ENCODE assay signal across 16 cellular contexts in the genomic region with DNA sequence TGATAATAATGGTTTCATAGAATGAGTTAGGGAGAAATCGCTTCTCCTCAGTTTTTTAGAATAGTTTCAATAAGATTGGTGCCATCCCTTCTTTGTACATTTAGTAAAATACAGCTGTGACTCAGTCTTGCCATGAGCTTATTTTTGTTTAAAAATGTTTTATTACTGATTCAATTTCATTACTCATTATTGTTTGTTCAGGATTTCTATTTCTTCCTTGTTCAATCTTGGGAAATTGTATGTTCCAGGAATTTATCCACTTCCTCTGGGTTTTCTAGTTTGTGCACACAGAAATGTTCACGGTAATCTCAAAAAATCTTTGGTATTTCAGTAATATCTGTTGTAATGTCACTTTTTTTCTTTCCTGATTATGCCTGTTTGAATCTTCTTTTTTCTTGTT.
DNase-seq lines count a peak whose midpoint lies in the region; ATAC-seq and TF ChIP-seq lines count a peak whose summit lies in the region.
"Had no signal": no experiment of that assay in that cellular context is flagged by ENCODE, and none has a peak within 500 bp of the region (broad histone marks: within the 10 kb centered on the region; RNA-seq: fewer than 3 reads in every experiment).

No MANE protein-coding gene starts in this region.

- intact Hi-C loops in heart left ventricle (cut with DNase I): no loop called here

- no peak for TF ChIP-seq POLR2A in heart left ventricle (IDR thresholded peaks at IDR 0.05)

- no peak for TF ChIP-seq CTCF in SK-N-SH (IDR thresholded peaks at IDR 0.05)
- TF ChIP-seq CTCF in cardiac fibroblast (IDR thresholded peaks at IDR 0.05; ENCODE audit: low read depth, low read length): no peak
- TF ChIP-seq CTCF in smooth muscle cell (IDR thresholded peaks at IDR 0.05; ENCODE audit: borderline replicate concordance, insufficient read depth, poor library complexity, severe bottlenecking): no peak
- TF ChIP-seq CTCF in heart left ventricle (IDR thresholded peaks at IDR 0.05): no peak

- H2AFZ ChIP-seq in SK-N-SH (ENCODE audit: low read depth) (peak overlapping the region; percentile 52), smooth muscle cell (ENCODE audit: low read depth) (peak overlapping the region; percentile 17)

- H3K4me2 ChIP-seq in SK-N-SH (0 out of 2 replicates have a peak overlapping the region, but pooled peaks have one; percentile 40), smooth muscle cell (peak overlapping the region; percentile 17)

- peaks cover 0 to 5% of the 10 kb centered on the region in 2 experiments; a peak in 2 of 4 replicates for H3K4me1 ChIP-seq in SK-N-SH (ENCODE audit: control insufficient read depth in 1 of 2, insufficient read depth in 2 of 2, low read depth in 1 of 2, low read length in 1 of 2)
- H3K4me1 ChIP-seq in smooth muscle cell (ENCODE audit: low read depth): no peaks in the 10 kb centered on the region
- H3K4me1 ChIP-seq in heart left ventricle: no peaks in the 10 kb centered on the region

- DNase-seq in SK-N-SH: no peak
- peak; percentile 27 to 68 for DNase-seq in cardiac fibroblast (ENCODE audit: low read depth in 2 of 2)
- DNase-seq in foreskin melanocyte: peak; percentile 12
- DNase-seq in smooth muscle cell (lab: John Stamatoyannopoulos, UW; ENCODE audit: unreplicated experiment): no peak
- DNase-seq in heart left ventricle: no peak
- DNase-seq in D341Med (ENCODE audit: low spot score): no peak
- DNase-seq: activated CD4-positive, CD25-positive, alpha-beta regulatory T cell; CD4-positive, alpha-beta T cell; MV-4-11; NCI-H2029 treated with DMSO at 0.1 percent for 48 hours; NCI-H510A treated with DMSO at 0.1 percent for 48 hours; SHP77; stimulated activated naive CD8-positive, alpha-beta T cell treated with anti-CD3 and anti-CD28 coated beads, Interleukin-15, amount 100 ng/mL, for 72 hours had no signal

- POLR2A ChIA-PET in SK-N-SH (lab: Yijun Ruan, JAX): no interaction called here

- H3K36me3 ChIP-seq in SK-N-SH (replicated peaks in 1 of 2; ENCODE audit: control insufficient read depth in 1 of 2, insufficient read depth in 2 of 2, low read length in 1 of 2) (no peaks in the 10 kb centered on the region), smooth muscle cell (ENCODE audit: low read depth) (no peaks in the 10 kb centered on the region), heart left ventricle (no peaks in the 10 kb centered on the region)

- peaks cover 17% of the 10 kb centered on the region for H3F3A ChIP-seq in SK-N-SH (replicated peaks; ENCODE audit: insufficient read depth)
- no peaks in the 10 kb centered on the region for H3F3A ChIP-seq in smooth muscle cell (ENCODE audit: low read depth)

- peak overlapping the region in 1 of 2 experiments; percentile 60; a peak in 3 of 4 replicates for H3K27ac ChIP-seq in SK-N-SH (ENCODE audit: low read depth in 2 of 2, low read length in 1 of 2)
- H3K27ac ChIP-seq in smooth muscle cell (ENCODE audit: low read depth): peak overlapping the region; percentile 34
- no peak overlapping the region for H3K27ac ChIP-seq in heart left ventricle
- H3K27ac ChIP-seq: 22Rv1 had no signal

- H3K9ac ChIP-seq in SK-N-SH (peak overlapping the region; percentile 22), smooth muscle cell (ENCODE audit: low read depth) (no peak overlapping the region)

- no peaks in the 10 kb centered on the region for H3K9me2 ChIP-seq in SK-N-SH

- H3K79me2 ChIP-seq in SK-N-SH (ENCODE audit: insufficient read depth): no peaks in the 10 kb centered on the region
- H3K79me2 ChIP-seq in smooth muscle cell (ENCODE audit: low read depth): no peaks in the 10 kb centered on the region

- no peak overlapping the region for H3K4me3 ChIP-seq in SK-N-SH (ENCODE audit: low read depth in 2 of 2, low read length in 1 of 2)
- H3K4me3 ChIP-seq in cardiac fibroblast (replicated peaks in 1 of 2; ENCODE audit: low read depth in 2 of 2, low read length in 2 of 2): no peak overlapping the region
- H3K4me3 ChIP-seq in smooth muscle cell: no peak overlapping the region
- no peak overlapping the region for H3K4me3 ChIP-seq in heart left ventricle

- no peak for ATAC-seq in SK-N-SH treated with all-trans-retinoic acid at 6 μM for 48 hours
- ATAC-seq in heart left ventricle: no peak
- ATAC-seq in GM18858 (IDR thresholded peaks at IDR 0.05; ENCODE audit: unreplicated experiment): no peak
- ATAC-seq: stimulated activated naive CD8-positive, alpha-beta T cell treated with anti-CD3 and anti-CD28 coated beads, Interleukin-15, amount 100 ng/mL, for 72 hours had no signal

- H3K27me3 ChIP-seq in SK-N-SH (ENCODE audit: insufficient read depth) (no peaks in the 10 kb centered on the region), smooth muscle cell (ENCODE audit: low read depth) (no peaks in the 10 kb centered on the region), heart left ventricle (no peaks in the 10 kb centered on the region)

- no peak for TF ChIP-seq RAD21 in SK-N-SH (IDR thresholded peaks at IDR 0.05; ENCODE audit: low read length)

- TF ChIP-seq EP300 in SK-N-SH (IDR thresholded peaks at IDR 0.05; ENCODE audit: borderline replicate concordance in 1 of 2, low read depth in 1 of 2, low read length in 1 of 2): peak in 1 of 2 experiments; percentile 41; a peak in 1 of 4 replicates

- CTCF ChIA-PET in SK-N-SH (lab: Yijun Ruan, JAX): interaction anchor here (0.6 kb wide), 1 partner anchor 12 kb away, joined by 3 read pairs; no protein-coding TSS in a partner anchor

- H4K20me1 ChIP-seq in SK-N-SH (ENCODE audit: insufficient read depth) (no peaks in the 10 kb centered on the region), smooth muscle cell (ENCODE audit: low read depth) (no peaks in the 10 kb centered on the region)

- H3K9me3 ChIP-seq in SK-N-SH: peaks cover 6% of the 10 kb centered on the region; the same call in 1 of the 2 replicates
- H3K9me3 ChIP-seq in smooth muscle cell (replicated peaks; ENCODE audit: low read depth): no peaks in the 10 kb centered on the region
- H3K9me3 ChIP-seq in heart left ventricle: peaks cover 0 to 24% (median 6%) of the 10 kb centered on the region in 12 donors

- 23% methylated on average over 2 of the region's 2 CpGs for WGBS in SK-N-SH (ENCODE audit: low lambda C conversion rate)
- WGBS in smooth muscle cell (ENCODE audit: low lambda C conversion rate): 57% methylated on average over 2 of the region's 2 CpGs
- WGBS in heart left ventricle, 4 donors: 73 to 75% (median 75%) methylated on average over 2 of the region's 2 CpGs

TF ChIP-seq in SK-N-SH, 30 proteins besides CTCF, POLR2A, EP300 and RAD21 (continues in another document):
- no peak for TF ChIP-seq RCOR1 (IDR thresholded peaks at IDR 0.05; ENCODE audit: low read length)
- peak; percentile 43; the same call in 1 of the 2 replicates for TF ChIP-seq TCF12 (IDR thresholded peaks at IDR 0.05)
- TF ChIP-seq YY1 (IDR thresholded peaks at IDR 0.05; ENCODE audit: low read depth): no peak
- TF ChIP-seq PBX3 (IDR thresholded peaks at IDR 0.05): 0 out of 2 replicates have a peak, but pooled peaks have one; percentile 11
- TF ChIP-seq GATA2 (CRISPR knock-in tag; IDR thresholded peaks at IDR 0.05): no peak
- TF ChIP-seq FOXM1 (IDR thresholded peaks at IDR 0.05; ENCODE audit: low read depth): 0 out of 2 replicates have a peak, but pooled peaks have one; percentile 29
- TF ChIP-seq TEAD4 (IDR thresholded peaks at IDR 0.05; ENCODE audit: borderline replicate concordance, insufficient read depth): peak; percentile 44; the same call in 1 of the 2 replicates

TF ChIP-seq in SK-N-SH treated with all-trans-retinoic acid at 6 μM for 48 hours, 23 proteins besides CTCF, POLR2A, EP300 and RAD21:
- TF ChIP-seq CSDC2 (CRISPR knock-in tag; IDR thresholded peaks at IDR 0.05) (no peak), ZC3H10 (CRISPR knock-in tag; IDR thresholded peaks at IDR 0.05) (no peak), ZNF70 (CRISPR knock-in tag; IDR thresholded peaks at IDR 0.05) (no peak), RARB (CRISPR knock-in tag; IDR thresholded peaks at IDR 0.05) (no peak), ZNF565 (CRISPR knock-in tag; conservative IDR thresholded peaks at IDR 0.05; ENCODE audit: low read depth) (no peak), ISL1 (CRISPR knock-in tag; IDR thresholded peaks at IDR 0.05) (no peak), TOX (CRISPR knock-in tag; IDR thresholded peaks at IDR 0.05; ENCODE audit: borderline replicate concordance) (no peak), BACH2 (CRISPR knock-in tag; IDR thresholded peaks at IDR 0.05; ENCODE audit: borderline replicate concordance) (no peak), ESRRG (CRISPR knock-in tag; IDR thresholded peaks at IDR 0.05) (no peak), CSRNP3 (CRISPR knock-in tag; IDR thresholded peaks at IDR 0.05) (no peak), PPARA (CRISPR knock-in tag; IDR thresholded peaks at IDR 0.05; ENCODE audit: borderline replicate concordance) (no peak), OSR1 (CRISPR knock-in tag; IDR thresholded peaks at IDR 0.05) (no peak), ZFP3 (CRISPR knock-in tag; IDR thresholded peaks at IDR 0.05) (no peak)

Comparison
In these comparisons a context has a peak if more than half of its experiments do, and no peak if none do; other contexts are left out.
1. DNase-seq: peak in cardiac fibroblast (2 of 2) and foreskin melanocyte (single experiment); none in SK-N-SH (single experiment), smooth muscle cell (single experiment), heart left ventricle (0 of 5) and D341Med (single experiment).